Comparison of ENCODE assay signal across 22 cellular contexts in genomic region chr11:61375709-61376108, GRCh38.
"Had no signal": no experiment of that assay in that cellular context is flagged by ENCODE, and none has a peak within 500 bp of the region (broad histone marks: within the 10 kb centered on the region; RNA-seq: fewer than 3 reads in every experiment).

No MANE protein-coding gene starts in this region.

- H3K79me2 ChIP-seq: parathyroid adenoma had no signal

- H3K4me1 ChIP-seq: parathyroid adenoma, uterus had no signal

- H3K4me3 ChIP-seq: ascending aorta, esophagus squamous epithelium, testis, uterus had no signal

- H3K36me3 ChIP-seq: uterus had no signal

- H3K9ac ChIP-seq: parathyroid adenoma had no signal

- H3K27me3 ChIP-seq: ascending aorta, esophagus squamous epithelium, testis, uterus had no signal

- DNase-seq: activated CD4-positive, alpha-beta T cell treated with anti-CD3 and anti-CD28 coated beads for 4 hours; activated CD4-positive, alpha-beta T cell treated with anti-CD3 and anti-CD28 coated beads, Interleukin-2, amount 50 U/mL, for 4 hours; activated CD8-positive, alpha-beta memory T cell treated with anti-CD3 and anti-CD28 coated beads for 24 hours; activated gamma-delta T cell; activated naive CD4-positive, alpha-beta T cell treated with anti-CD3 and anti-CD28 coated beads, Interleukin-2, amount 10 ng/mL, durations not matched to agents 7 days and 5 days; activated naive CD8-positive, alpha-beta T cell treated with anti-CD3 and anti-CD28 coated beads, Interleukin-2, amount 10 ng/mL, durations not matched to agents 7 days and 5 days; central memory CD4-positive, alpha-beta T cell; dermis blood vessel endothelial cell; effector CD4-positive, alpha-beta T cell; esophagus squamous epithelium; islet precursor cell; midbrain; naive thymus-derived CD8-positive, alpha-beta T cell; nucleus accumbens; right cardiac atrium; stimulated activated CD4-positive, alpha-beta T cell treated with anti-CD3 and anti-CD28 coated beads, Interleukin-2, amount 100 ng/mL, for 48 hours; stimulated activated naive CD8-positive, alpha-beta T cell treated with anti-CD3 and anti-CD28 coated beads, Interleukin-15, Interleukin-2, amounts not matched to agents 100 U/mL and 50 U/mL, for 24 hours; T-helper 1 cell; testis; uterus had no signal

- H3K27ac ChIP-seq: parathyroid adenoma, testis, uterus had no signal

- H2AFZ ChIP-seq: parathyroid adenoma had no signal

- H3K9me3 ChIP-seq: ascending aorta, esophagus squamous epithelium, testis, uterus had no signal
